1 cellular context compared by ENCODE assay signal in genomic region chr7:158943234-158943633, GRCh38.
TF ChIP-seq lines count a peak whose summit lies in the region.

No MANE protein-coding gene starts in this region.

TF ChIP-seq in WTC11, 78 proteins besides CTCF, POLR2A, EP300 and RAD21 (continued from another document):
- TF ChIP-seq USF2 (CRISPR knock-in tag; IDR thresholded peaks at IDR 0.05): no peak
- TF ChIP-seq ZNF263 (CRISPR knock-in tag; IDR thresholded peaks at IDR 0.05; ENCODE audit: low read depth): no peak
- TF ChIP-seq, protein P1, sequence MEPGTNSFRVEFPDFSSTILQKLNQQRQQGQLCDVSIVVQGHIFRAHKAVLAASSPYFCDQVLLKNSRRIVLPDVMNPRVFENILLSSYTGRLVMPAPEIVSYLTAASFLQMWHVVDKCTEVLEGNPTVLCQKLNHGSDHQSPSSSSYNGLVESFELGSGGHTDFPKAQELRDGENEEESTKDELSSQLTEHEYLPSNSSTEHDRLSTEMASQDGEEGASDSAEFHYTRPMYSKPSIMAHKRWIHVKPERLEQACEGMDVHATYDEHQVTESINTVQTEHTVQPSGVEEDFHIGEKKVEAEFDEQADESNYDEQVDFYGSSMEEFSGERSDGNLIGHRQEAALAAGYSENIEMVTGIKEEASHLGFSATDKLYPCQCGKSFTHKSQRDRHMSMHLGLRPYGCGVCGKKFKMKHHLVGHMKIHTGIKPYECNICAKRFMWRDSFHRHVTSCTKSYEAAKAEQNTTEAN (CRISPR knock-in tag; IDR thresholded peaks at IDR 0.05): no peak
- no peak for TF ChIP-seq ATF3 (CRISPR knock-in tag; conservative IDR thresholded peaks at IDR 0.05)
- TF ChIP-seq KAT7 (CRISPR knock-in tag; IDR thresholded peaks at IDR 0.05; ENCODE audit: borderline replicate concordance): no peak
- no peak for TF ChIP-seq FOXJ3 (CRISPR knock-in tag; IDR thresholded peaks at IDR 0.05; ENCODE audit: borderline replicate concordance)
- TF ChIP-seq, protein P2, sequence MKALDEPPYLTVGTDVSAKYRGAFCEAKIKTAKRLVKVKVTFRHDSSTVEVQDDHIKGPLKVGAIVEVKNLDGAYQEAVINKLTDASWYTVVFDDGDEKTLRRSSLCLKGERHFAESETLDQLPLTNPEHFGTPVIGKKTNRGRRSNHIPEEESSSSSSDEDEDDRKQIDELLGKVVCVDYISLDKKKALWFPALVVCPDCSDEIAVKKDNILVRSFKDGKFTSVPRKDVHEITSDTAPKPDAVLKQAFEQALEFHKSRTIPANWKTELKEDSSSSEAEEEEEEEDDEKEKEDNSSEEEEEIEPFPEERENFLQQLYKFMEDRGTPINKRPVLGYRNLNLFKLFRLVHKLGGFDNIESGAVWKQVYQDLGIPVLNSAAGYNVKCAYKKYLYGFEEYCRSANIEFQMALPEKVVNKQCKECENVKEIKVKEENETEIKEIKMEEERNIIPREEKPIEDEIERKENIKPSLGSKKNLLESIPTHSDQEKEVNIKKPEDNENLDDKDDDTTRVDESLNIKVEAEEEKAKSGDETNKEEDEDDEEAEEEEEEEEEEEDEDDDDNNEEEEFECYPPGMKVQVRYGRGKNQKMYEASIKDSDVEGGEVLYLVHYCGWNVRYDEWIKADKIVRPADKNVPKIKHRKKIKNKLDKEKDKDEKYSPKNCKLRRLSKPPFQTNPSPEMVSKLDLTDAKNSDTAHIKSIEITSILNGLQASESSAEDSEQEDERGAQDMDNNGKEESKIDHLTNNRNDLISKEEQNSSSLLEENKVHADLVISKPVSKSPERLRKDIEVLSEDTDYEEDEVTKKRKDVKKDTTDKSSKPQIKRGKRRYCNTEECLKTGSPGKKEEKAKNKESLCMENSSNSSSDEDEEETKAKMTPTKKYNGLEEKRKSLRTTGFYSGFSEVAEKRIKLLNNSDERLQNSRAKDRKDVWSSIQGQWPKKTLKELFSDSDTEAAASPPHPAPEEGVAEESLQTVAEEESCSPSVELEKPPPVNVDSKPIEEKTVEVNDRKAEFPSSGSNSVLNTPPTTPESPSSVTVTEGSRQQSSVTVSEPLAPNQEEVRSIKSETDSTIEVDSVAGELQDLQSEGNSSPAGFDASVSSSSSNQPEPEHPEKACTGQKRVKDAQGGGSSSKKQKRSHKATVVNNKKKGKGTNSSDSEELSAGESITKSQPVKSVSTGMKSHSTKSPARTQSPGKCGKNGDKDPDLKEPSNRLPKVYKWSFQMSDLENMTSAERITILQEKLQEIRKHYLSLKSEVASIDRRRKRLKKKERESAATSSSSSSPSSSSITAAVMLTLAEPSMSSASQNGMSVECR (CRISPR knock-in tag; IDR thresholded peaks at IDR 0.05; ENCODE audit: borderline replicate concordance): no peak
TF ChIP-seq in WTC11: peak in this region for 0.
